20 cellular contexts compared by ENCODE assay signal in genomic region chr12:119230804-119231203, GRCh38. TPM values are rescaled to one million over a fixed set of nuclear protein-coding genes. Genes with fewer than 3 reads are reported as not detected.
DNase-seq lines count a peak whose midpoint lies in the region; ATAC-seq, FAIRE-seq and TF ChIP-seq lines count a peak whose summit lies in the region.
"Had no signal": no experiment of that assay in that cellular context is flagged by ENCODE, and none has a peak within 500 bp of the region (broad histone marks: within the 10 kb centered on the region; RNA-seq: fewer than 3 reads in every experiment).

No MANE protein-coding gene starts in this region.

- TF ChIP-seq RAD21 in HCT116 (IDR thresholded peaks at IDR 0.05; ENCODE audit: low read depth) (no peak), K562 (CRISPR knock-in tag; conservative IDR thresholded peaks at IDR 0.05 in 1 of 2, IDR thresholded peaks at IDR 0.05 in 1 of 2) (no peak)

- FAIRE-seq in K562 (lab: Jason Lieb, UNC) = no peak

- in situ Hi-C loops in K562 (cut with MboI) = no loop called here

- H3K4ac ChIP-seq in mesendoderm (ENCODE audit: low read depth, low read length) = no peak overlapping the region

- no peak for DNase-seq in HCT116 (ENCODE audit: low read depth, low spot score)
- DNase-seq in K562 (ENCODE audit: extremely low read depth in 1 of 4, low spot score in 3 of 4) = no peak
- DNase-seq in SK-N-DZ (ENCODE audit: low spot score) = no peak
- DNase-seq in SIG-M5 treated with dmso at 0.1 percent for 504 hours (lab: John Stamatoyannopoulos, UW; ENCODE audit: unreplicated experiment) = no peak
- DNase-seq in mesendoderm = no peak
- DNase-seq: BE2C; Calu3; DMS79 treated with DMSO at 0.1 percent for 48 hours; Karpas-422; NCI-H2029; NCI-H446; NCI-H524 treated with DMSO at 0.1 percent for 48 hours; NCI-H774; NK-92 treated with Interleukin-12 subunit alpha and Interleukin-12 subunit beta, amount 100 ng/mL, for 24 hours; PC-9; Right ventricle myocardium superior; T-helper 1 cell had no signal

- H4K5ac ChIP-seq in mesendoderm (ENCODE audit: low read length) = no peak overlapping the region

- H3K79me2 ChIP-seq in HCT116 (ENCODE audit: insufficient read depth, low read length) (no peaks in the 10 kb centered on the region), K562 (ENCODE audit: control insufficient read depth, insufficient read depth, low read length) (no peaks in the 10 kb centered on the region), mesendoderm (ENCODE audit: control insufficient read depth, insufficient read depth, low read length) (no peaks in the 10 kb centered on the region)

- TF ChIP-seq POLR2A in HCT116 (IDR thresholded peaks at IDR 0.05; ENCODE audit: borderline replicate concordance, extremely low read depth, insufficient read depth, insufficient read length) (no peak), K562 (conservative IDR thresholded peaks at IDR 0.05) (no peak)

- no peak for ATAC-seq in HCT116
- no peak for ATAC-seq in K562
- no peak for ATAC-seq in HG02970 (IDR thresholded peaks at IDR 0.05; ENCODE audit: low FRiP score, unreplicated experiment)

- H3K4me1 ChIP-seq in HCT116 (ENCODE audit: control insufficient read depth in 1 of 2, insufficient read depth in 2 of 2, low read length in 2 of 2) = peaks cover 0 to 9% of the 10 kb centered on the region in 2 experiments; a peak in 1 of 4 replicates
- no peaks in the 10 kb centered on the region; a peak in 1 of 5 replicates for H3K4me1 ChIP-seq in K562 (replicated peaks in 1 of 2; ENCODE audit: control insufficient read depth in 2 of 2, insufficient read depth in 2 of 2, low read length in 2 of 2)
- H3K4me1 ChIP-seq in iPS-20b (ENCODE audit: insufficient read depth, low read length) = peaks cover 12% of the 10 kb centered on the region; the same call in 1 of the 2 replicates
- H3K4me1 ChIP-seq in mesendoderm (ENCODE audit: control insufficient read depth, low read depth, low read length) = peaks cover 5% of the 10 kb centered on the region

- RAD21 ChIA-PET in HCT116 (lab: Charles Lee; ENCODE audit: low non-redundant PET in 1 of 2, low total read pairs in 2 of 2, uncharacterized antibody in 2 of 2, unreplicated experiment in 2 of 2) = no interaction called here

- H3K9me1 ChIP-seq in K562 (ENCODE audit: control insufficient read depth, insufficient read depth, low read length) = no peaks in the 10 kb centered on the region

- H3K27me3 ChIP-seq in HCT116 (ENCODE audit: insufficient read depth, low read length) (peaks cover 7% of the 10 kb centered on the region; the same call in 1 of the 2 replicates), K562 (ENCODE audit: control insufficient read depth in 2 of 2, insufficient read depth in 2 of 2, low read length in 2 of 2) (peaks cover 0 to 4% of the 10 kb centered on the region in 2 experiments; a peak in 1 of 5 replicates), iPS-20b (ENCODE audit: insufficient read depth, low read length) (no peaks in the 10 kb centered on the region), mesendoderm (ENCODE audit: insufficient read depth, low read length, poor library complexity) (no peaks in the 10 kb centered on the region)

- no peak overlapping the region for H3K23ac ChIP-seq in mesendoderm (ENCODE audit: low read length)

- WGBS in K562 (ENCODE audit: insufficient coverage, low coverage, missing lambda C conversion rate) = 2% methylated on average over 5 of the region's 5 CpGs
- no CpG with 5 or more reads among the region's 5 CpGs for WGBS in mesendoderm (ENCODE audit: extremely low coverage, insufficient coverage, low lambda C conversion rate)

- no peaks in the 10 kb centered on the region for H4K20me1 ChIP-seq in HCT116 (ENCODE audit: insufficient read depth)
- no peaks in the 10 kb centered on the region for H4K20me1 ChIP-seq in K562 (replicated peaks; ENCODE audit: control insufficient read depth, insufficient read depth, low read length)

- intact Hi-C loops in HCT116 (cut with micrococcal nuclease) = no loop called here
- intact Hi-C loops in K562 (cut with micrococcal nuclease) = no loop called here

- peak overlapping the region; percentile 3 for H2AFZ ChIP-seq in HCT116 (ENCODE audit: low read depth, low read length, poor library complexity, severe bottlenecking)
- H2AFZ ChIP-seq in K562 (ENCODE audit: low read depth, low read length) = peak overlapping the region; percentile 99
- H2AFZ ChIP-seq: PC-9 had no signal

- TF ChIP-seq CTCF in HCT116 (IDR thresholded peaks at IDR 0.05 in 2 of 3, conservative IDR thresholded peaks at IDR 0.05 in 1 of 3; ENCODE audit: borderline replicate concordance in 1 of 3, insufficient read depth in 1 of 3, low read depth in 2 of 3, low read length in 2 of 3) (no peak), K562 (IDR thresholded peaks at IDR 0.05 in 2 of 3, conservative IDR thresholded peaks at IDR 0.05 in 1 of 3; ENCODE audit: insufficient read depth in 2 of 3, low read depth in 1 of 3, low read length in 3 of 3) (no peak)

- H3K9me3 ChIP-seq in HCT116 (ENCODE audit: control insufficient read depth in 1 of 2, insufficient read depth in 1 of 2, low read depth in 1 of 2, low read length in 2 of 2) (no peaks in the 10 kb centered on the region), K562 (replicated peaks; ENCODE audit: control insufficient read depth, insufficient read depth, low read depth, low read length) (no peaks in the 10 kb centered on the region), iPS-20b (ENCODE audit: insufficient read depth, low read depth, low read length) (no peaks in the 10 kb centered on the region)
- H3K9me3 ChIP-seq: BE2C had no signal

- H3K79me1 ChIP-seq in mesendoderm (ENCODE audit: low read length) = no peaks in the 10 kb centered on the region

- H3K9ac ChIP-seq in HCT116 (ENCODE audit: low read length) (no peak overlapping the region), K562 (ENCODE audit: insufficient read depth in 1 of 2, low read depth in 2 of 2, low read length in 2 of 2) (no peak overlapping the region), iPS-20b (ENCODE audit: low read depth, low read length) (no peak overlapping the region), mesendoderm (ENCODE audit: low read length) (no peak overlapping the region)

- H3K18ac ChIP-seq in mesendoderm (ENCODE audit: low read length) = no peak overlapping the region

- H3K36me3 ChIP-seq in HCT116 (ENCODE audit: control insufficient read depth in 1 of 2, insufficient read depth in 2 of 2, low read length in 2 of 2) = no peaks in the 10 kb centered on the region
- no peaks in the 10 kb centered on the region for H3K36me3 ChIP-seq in K562 (ENCODE audit: control insufficient read depth, insufficient read depth, low read length)
- H3K36me3 ChIP-seq in iPS-20b (ENCODE audit: insufficient read depth, low read depth, low read length) = no peaks in the 10 kb centered on the region
- H3K36me3 ChIP-seq in mesendoderm (ENCODE audit: control insufficient read depth, insufficient read depth, low read length) = no peaks in the 10 kb centered on the region
- H3K36me3 ChIP-seq: BE2C had no signal

- H2BK5ac ChIP-seq in mesendoderm (ENCODE audit: low read length) = no peak overlapping the region

- no peak overlapping the region for H2BK15ac ChIP-seq in mesendoderm (replicated peaks; ENCODE audit: low read depth)

- no peak overlapping the region for H2AK5ac ChIP-seq in mesendoderm (ENCODE audit: low read length)

- H3K56ac ChIP-seq in mesendoderm (ENCODE audit: low read length) = no peak overlapping the region

- POLR2A ChIA-PET in HCT116 (lab: Charles Lee) (no interaction called here), K562 (lab: Yijun Ruan, JAX) (no interaction called here)

- BruUV-seq in HCT116 (replicated peaks; lab: Mats Ljungman, UMichigan) (no TSS peak), K562 (replicated peaks; lab: Mats Ljungman, UMichigan) (no TSS peak)

- H4K8ac ChIP-seq in mesendoderm (ENCODE audit: low read depth, low read length) = no peak overlapping the region

- no peaks in the 10 kb centered on the region for H3K9me2 ChIP-seq in HCT116 (ENCODE audit: insufficient read depth)

- no peak for TF ChIP-seq EP300 in K562 (IDR thresholded peaks at IDR 0.05; ENCODE audit: low read length)

- no peak overlapping the region for H3K4me3 ChIP-seq in HCT116 (replicated peaks in 1 of 2; ENCODE audit: low read depth in 1 of 2, low read length in 2 of 2)
- H3K4me3 ChIP-seq in K562 = no peak overlapping the region
- no peak overlapping the region for H3K4me3 ChIP-seq in iPS-20b (ENCODE audit: low read length)
- H3K4me3 ChIP-seq in mesendoderm (ENCODE audit: low read length) = no peak overlapping the region

- H3K27ac ChIP-seq in HCT116 (ENCODE audit: low read depth, low read length) (no peak overlapping the region), K562 (ENCODE audit: extremely low read depth, low read depth, low read length) (no peak overlapping the region), iPS-20b (ENCODE audit: low read length) (peak overlapping the region; percentile 92), mesendoderm (ENCODE audit: low read depth, low read length) (no peak overlapping the region)
- H3K27ac ChIP-seq: HL-60, PC-9 had no signal

- CTCF ChIA-PET in HCT116 (lab: Charles Lee) (interaction anchor here (1.0 kb wide), 1 partner anchor 213 kb away, joined by 3 read pairs; no protein-coding TSS in a partner anchor), K562 (lab: Yijun Ruan, JAX; ENCODE audit: low intra/inter-chr PET ratio) (no interaction called here)

- H2BK120ac ChIP-seq in mesendoderm (ENCODE audit: low read depth, low read length) = no peak overlapping the region

- H3K4me2 ChIP-seq in HCT116 (ENCODE audit: low read length) (no peak overlapping the region), K562 (ENCODE audit: insufficient read depth, low read length) (no peak overlapping the region), mesendoderm (ENCODE audit: low read length) (no peak overlapping the region)

RNA-seq across cellular contexts. Expression of gene HSPB8, which starts 52.1 kb away (rescaled TPM):
- total RNA-seq in HCT116 (2021; ENCODE audit: unreplicated experiment) (3.5 TPM), K562 (2014; rRNA removed) (0.04 TPM in 1 of 2 replicates, not detected in the other), K562 (2014; rRNA removed; fragmentation: Illumina TruSeq; extraction: Trizol) (not detected in 2 replicates), K562 (2015; rRNA removed; fragmentation: Illumina TruSeq; extraction: Trizol) (0.15 TPM in 1 of 2 replicates, not detected in the other), K562 (2021) (0.13 TPM in 1 of 2 replicates, not detected in the other)
- polyA plus RNA-seq in HCT116 (2012) = 1.1 and 1.7 TPM in 2 replicates
- not detected in 2 replicates for total RNA-seq in K562 (2011; cell fraction: chromatin; rRNA removed; ENCODE audit: low replicate concordance)
- 0.17 TPM in 1 of 2 replicates, not detected in the other for total RNA-seq in K562 (2011; cell fraction: nucleolus; rRNA removed)
- not detected in 2 replicates for total RNA-seq in K562 (2011; cell fraction: nucleoplasm; rRNA removed)
- polyA plus RNA-seq in K562 (2011; rRNA removed) (not detected in 2 replicates), K562 (2014; fragmentation: Illumina TruSeq; extraction: Trizol) (0.07 TPM in 1 of 2 replicates, not detected in the other), K562 (2014; fragmentation: Nextera tagmentation; extraction: Ambion mirVana) (not detected), K562 (2014; rRNA removed) (not detected in 2 replicates)
- polyA plus RNA-seq in K562 (2011; cell fraction: cytosol; rRNA removed) = 0.07 TPM in 1 of 2 replicates, not detected in the other
- polyA plus RNA-seq in K562 (2011; cell fraction: nucleus; rRNA removed) = not detected in 2 replicates
- polyA plus RNA-seq in K562 (2012) = 0.03 and 0.07 TPM in 2 replicates
- polyA minus RNA-seq in K562 (2011; rRNA and poly(A)+ RNA removed) = not detected in 2 replicates
- not detected in 2 replicates for polyA minus RNA-seq in K562 (2011; cell fraction: cytosol; rRNA and poly(A)+ RNA removed)
- not detected in 2 replicates for polyA minus RNA-seq in K562 (2011; cell fraction: nucleus; rRNA and poly(A)+ RNA removed)
- 0.24 and 0.34 TPM in 2 replicates for polyA plus RNA-seq in SK-N-DZ (2014; cell fraction: cytosol; rRNA removed)
- 0.10 and 0.12 TPM in 2 replicates for polyA plus RNA-seq in SK-N-DZ (2014; cell fraction: nucleus; rRNA removed)
- polyA plus RNA-seq in mesendoderm (2013, experiment 1 of 2) = 13.5 TPM
- polyA plus RNA-seq in mesendoderm (2013, experiment 2 of 2) = 14.3 TPM
